In the genomic region with DNA sequence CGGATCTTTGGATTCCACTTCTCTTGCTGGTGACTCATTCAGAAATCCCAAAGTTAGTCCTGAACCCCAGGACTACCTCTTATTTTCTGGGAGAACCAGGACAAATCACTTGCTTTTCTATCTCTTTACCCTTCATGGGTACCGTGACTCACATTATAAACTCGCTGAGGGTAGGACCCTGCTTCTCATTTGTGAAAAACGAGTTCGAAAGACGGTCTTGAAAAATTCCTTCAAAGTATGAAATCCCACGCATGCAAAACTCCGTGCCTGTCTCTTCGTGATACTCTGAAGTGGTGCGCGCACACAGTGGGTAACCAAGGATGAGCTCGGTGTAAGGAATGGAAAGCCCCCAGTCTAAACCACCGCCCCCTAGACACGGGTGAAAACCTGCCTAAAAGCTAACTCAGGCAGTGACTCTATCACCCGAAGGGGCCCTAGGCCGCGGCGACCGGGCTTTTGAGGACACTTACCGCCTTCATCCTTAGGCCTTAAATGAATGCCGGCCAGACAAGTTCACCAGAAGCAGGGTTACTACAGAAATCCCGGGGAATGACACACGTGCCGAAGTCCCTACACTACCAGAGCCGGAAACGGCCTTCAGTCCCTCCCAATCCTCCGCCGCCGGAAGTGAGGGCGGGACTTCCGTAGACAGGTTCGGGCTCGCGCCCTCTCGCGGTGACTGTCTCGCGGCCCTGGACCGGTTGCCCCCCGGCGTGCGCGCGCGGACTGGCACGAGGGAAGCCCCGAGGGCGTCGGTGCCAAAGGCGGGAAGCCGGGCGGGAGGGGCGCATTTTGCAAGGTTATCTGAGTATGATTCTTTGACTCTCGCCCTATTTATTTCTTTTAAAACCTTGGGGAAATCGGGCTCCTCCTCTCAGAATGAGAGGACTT, we compare ENCODE assay signal across 8 cellular contexts. TPM values are rescaled to one million over a fixed set of nuclear protein-coding genes. Genes with fewer than 3 reads are reported as not detected.
A peak's percentile ranks its signal among the peaks of the same experiment; 100 is the strongest.
DNase-seq lines count a peak whose midpoint lies in the region; ATAC-seq lines count a peak whose summit lies in the region.

TSS of gene NOC3L (minus strand) at position 580 of the 891 bp plus-strand sequence. CDS start at position 479, 101 bp downstream.

- no peaks in the 10 kb centered on the region for H3K9me3 Mint-ChIP-seq in activated CD4-positive, alpha-beta T cell treated with anti-CD3 and anti-CD28 coated beads, Interleukin-2, amount 10 ng/mL, durations not matched to agents 7 days and 5 days

- H3K27me3 Mint-ChIP-seq in activated CD4-positive, alpha-beta T cell treated with anti-CD3 and anti-CD28 coated beads, Interleukin-2, amount 10 ng/mL, durations not matched to agents 7 days and 5 days, result peaks cover 13% of the 10 kb centered on the region

- CTCF ChIA-PET in activated CD4-positive, alpha-beta T cell treated with anti-CD3 and anti-CD28 coated beads, Interleukin-2, amount 10 ng/mL, durations not matched to agents 7 days and 5 days (lab: Charles Lee), result interaction anchor here (0.6 kb wide), 1 partner anchor 25 kb away, joined by 3 read pairs; no protein-coding TSS in a partner anchor

- H3K4me1 Mint-ChIP-seq in activated CD4-positive, alpha-beta T cell treated with anti-CD3 and anti-CD28 coated beads, Interleukin-2, amount 10 ng/mL, durations not matched to agents 7 days and 5 days, result peaks cover 30% of the 10 kb centered on the region

- POLR2A ChIA-PET in activated CD4-positive, alpha-beta T cell treated with anti-CD3 and anti-CD28 coated beads, Interleukin-2, amount 10 ng/mL, durations not matched to agents 7 days and 5 days (lab: Charles Lee), result no interaction called here

- H3K27ac Mint-ChIP-seq in activated CD4-positive, alpha-beta T cell treated with anti-CD3 and anti-CD28 coated beads, Interleukin-2, amount 10 ng/mL, durations not matched to agents 7 days and 5 days, result peak within 1 kb of the TSS; percentile 92

- H3K4me3 Mint-ChIP-seq in activated CD4-positive, alpha-beta T cell treated with anti-CD3 and anti-CD28 coated beads, Interleukin-2, amount 10 ng/mL, durations not matched to agents 7 days and 5 days, result peak within 1 kb of the TSS; percentile 94

- peak; percentile 26 to 95 (median 90) for DNase-seq in C1 segment of cervical spinal cord (lab: John Stamatoyannopoulos, UW)
- DNase-seq in GM19240 (ENCODE audit: insufficient read length, low spot score), result peak; percentile 87
- DNase-seq in NCI-H526 treated with DMSO at 0.1 percent for 48 hours (lab: John Stamatoyannopoulos, UW), result peak; percentile 61
- DNase-seq in activated CD4-positive, alpha-beta T cell treated with anti-CD3 and anti-CD28 coated beads, Interleukin-2, amount 10 ng/mL, durations not matched to agents 7 days and 5 days, result peak; percentile 95
- DNase-seq in dedifferentiated amniotic fluid mesenchymal stem cell (ENCODE audit: extremely low spot score), result peak; percentile 96
- peak; percentile 98 for DNase-seq in left kidney (ENCODE audit: low read depth, low spot score)
- DNase-seq in stimulated activated CD4-positive, alpha-beta T cell treated with anti-CD3 and anti-CD28 coated beads, Interleukin-2, amount 100 ng/mL, for 24 hours, result peak; percentile 98

- H3K36me3 Mint-ChIP-seq in activated CD4-positive, alpha-beta T cell treated with anti-CD3 and anti-CD28 coated beads, Interleukin-2, amount 10 ng/mL, durations not matched to agents 7 days and 5 days (ENCODE audit: low read depth), result peaks cover 20% of the 10 kb centered on the region

- peak; percentile 99 for ATAC-seq in HG03460 (IDR thresholded peaks at IDR 0.05; ENCODE audit: unreplicated experiment)

RNA-seq across cellular contexts. Expression of gene NOC3L, which starts in this region (rescaled TPM):
- total RNA-seq in activated CD4-positive, alpha-beta T cell treated with anti-CD3 and anti-CD28 coated beads, Interleukin-2, amount 10 ng/mL, durations not matched to agents 7 days and 5 days, result 10 to 100 TPM; 23.1 to 26.5 TPM

Comparison
In these comparisons a context has a peak if more than half of its experiments do, and no peak if none do; other contexts are left out.
1. Peak in every context shown above with its lines: DNase-seq and ATAC-seq.